8 cellular contexts compared by ENCODE assay signal in genomic region chr21:39867198-39867650, GRCh38. TPM values are rescaled to one million over a fixed set of nuclear protein-coding genes. Genes with fewer than 3 reads are reported as not detected.
A peak's percentile ranks its signal among the peaks of the same experiment; 100 is the strongest.
DNase-seq lines count a peak whose midpoint lies in the region; ATAC-seq and TF ChIP-seq lines count a peak whose summit lies in the region.

PCP4 (plus strand) TSS chr21:39867438; CDS start chr21:39867502, 64 bp downstream.

- H3K27ac ChIP-seq in Karpas-422 (ENCODE audit: low read length), result no peak within 1 kb of the TSS
- no peak within 1 kb of the TSS for H3K27ac ChIP-seq in right lobe of liver

- H3K27ac Mint-ChIP-seq in chondrocyte (ENCODE audit: unreplicated experiment), result no peak within 1 kb of the TSS
- H3K27ac Mint-ChIP-seq in stimulated activated effector memory CD8-positive, alpha-beta T cell treated with anti-CD3 and anti-CD28 coated beads, Interleukin-12 subunit alpha, Interleukin-12 subunit beta, amount 100 ng/mL, for 72 hours, result no peak within 1 kb of the TSS

- H3K9me3 ChIP-seq in Karpas-422 (ENCODE audit: low read length), result no peaks in the 10 kb centered on the region
- no peaks in the 10 kb centered on the region for H3K9me3 ChIP-seq in right lobe of liver

- TF ChIP-seq POLR2A in right lobe of liver (IDR thresholded peaks at IDR 0.05), result no peak

- H3K36me3 ChIP-seq in Karpas-422 (ENCODE audit: insufficient read depth, low read length) (no peaks in the 10 kb centered on the region), right lobe of liver (no peaks in the 10 kb centered on the region)

- TF ChIP-seq CTCF in chondrocyte (IDR thresholded peaks at IDR 0.05) (peak; percentile 83), right lobe of liver (IDR thresholded peaks at IDR 0.05) (peak; percentile 59 to 82 (median 76))

- no peak within 1 kb of the TSS for H3K4me2 ChIP-seq in Karpas-422 (ENCODE audit: low read depth, low read length, poor library complexity, severe bottlenecking)

- peaks cover 31% of the 10 kb centered on the region for H3K27me3 Mint-ChIP-seq in chondrocyte (ENCODE audit: low read depth)

- no peaks in the 10 kb centered on the region for H4K20me1 ChIP-seq in Karpas-422 (ENCODE audit: insufficient read depth, low read depth, low read length)

- no peaks in the 10 kb centered on the region for H3K9me3 Mint-ChIP-seq in chondrocyte (ENCODE audit: low read depth)
- H3K9me3 Mint-ChIP-seq in stimulated activated effector memory CD8-positive, alpha-beta T cell treated with anti-CD3 and anti-CD28 coated beads, Interleukin-12 subunit alpha, Interleukin-12 subunit beta, amount 100 ng/mL, for 72 hours, result peaks cover 3% of the 10 kb centered on the region

- H3K79me2 ChIP-seq in Karpas-422 (ENCODE audit: low read length), result no peaks in the 10 kb centered on the region

- no peak within 1 kb of the TSS for H3K4me3 Mint-ChIP-seq in chondrocyte (ENCODE audit: unreplicated experiment)
- H3K4me3 Mint-ChIP-seq in stimulated activated effector memory CD8-positive, alpha-beta T cell treated with anti-CD3 and anti-CD28 coated beads, Interleukin-12 subunit alpha, Interleukin-12 subunit beta, amount 100 ng/mL, for 72 hours, result no peak within 1 kb of the TSS

- no peak within 1 kb of the TSS for H2AFZ ChIP-seq in Karpas-422 (ENCODE audit: low read length)

- no peaks in the 10 kb centered on the region for H3K36me3 Mint-ChIP-seq in chondrocyte (ENCODE audit: low read depth)
- H3K36me3 Mint-ChIP-seq in stimulated activated effector memory CD8-positive, alpha-beta T cell treated with anti-CD3 and anti-CD28 coated beads, Interleukin-12 subunit alpha, Interleukin-12 subunit beta, amount 100 ng/mL, for 72 hours, result no peaks in the 10 kb centered on the region

- H3K4me1 Mint-ChIP-seq in chondrocyte (ENCODE audit: low read depth), result no peaks in the 10 kb centered on the region
- no peaks in the 10 kb centered on the region for H3K4me1 Mint-ChIP-seq in stimulated activated effector memory CD8-positive, alpha-beta T cell treated with anti-CD3 and anti-CD28 coated beads, Interleukin-12 subunit alpha, Interleukin-12 subunit beta, amount 100 ng/mL, for 72 hours

- intact Hi-C loops in right lobe of liver (cut with DNase I), result no loop called here

- no peaks in the 10 kb centered on the region for H3K4me1 ChIP-seq in Karpas-422 (ENCODE audit: low read length)
- no peaks in the 10 kb centered on the region for H3K4me1 ChIP-seq in right lobe of liver

- H3K9ac ChIP-seq in Karpas-422 (ENCODE audit: low read length), result no peak within 1 kb of the TSS

- ATAC-seq in right lobe of liver (peak; percentile 76 to 85 (median 77)), HG03045 (IDR thresholded peaks at IDR 0.05; ENCODE audit: unreplicated experiment) (no peak)
- peak; percentile 18 for ATAC-seq in stimulated activated effector memory CD8-positive, alpha-beta T cell treated with anti-CD3 and anti-CD28 coated beads, Interleukin-12 subunit alpha, Interleukin-12 subunit beta, amount 100 ng/mL, for 72 hours

- WGBS in right lobe of liver (ENCODE audit: insufficient coverage, low coverage, low lambda C conversion rate, missing lambda C conversion rate), result 8% methylated on average over 14 of the region's 14 CpGs

- no peaks in the 10 kb centered on the region for H3K9me2 ChIP-seq in Karpas-422 (replicated peaks; ENCODE audit: insufficient read depth, low read length)

- DNase-seq in GM03348 (ENCODE audit: low spot score) (peak; percentile 52), Karpas-422 (peak; percentile 86), RPMI7951 (ENCODE audit: low read depth) (peak; percentile 17), chondrocyte (ENCODE audit: low spot score) (no peak), right lobe of liver (peak in 2 of 3 donors; percentile 31 to 56), activated gamma-delta T cell (lab: John Stamatoyannopoulos, UW) (no peak)
- DNase-seq in stimulated activated effector memory CD8-positive, alpha-beta T cell treated with anti-CD3 and anti-CD28 coated beads, Interleukin-12 subunit alpha, Interleukin-12 subunit beta, amount 100 ng/mL, for 72 hours (ENCODE audit: low spot score in 2 of 2), result peak; percentile 5 to 50

- H3K4me3 ChIP-seq in Karpas-422 (ENCODE audit: low read length) (no peak within 1 kb of the TSS), right lobe of liver (no peak within 1 kb of the TSS)

- no peaks in the 10 kb centered on the region for H3K27me3 ChIP-seq in Karpas-422 (ENCODE audit: low read length)
- no peaks in the 10 kb centered on the region for H3K27me3 ChIP-seq in right lobe of liver

RNA-seq across cellular contexts. Expression of gene PCP4, which starts in this region (rescaled TPM):
- total RNA-seq in Karpas-422 (2014; rRNA removed; shearing (Covaris generic); ENCODE audit: low replicate concordance), result not detected in 2 replicates
- not detected in 2 replicates for total RNA-seq in RPMI7951 (2014; rRNA removed; shearing (Covaris generic))
- total RNA-seq in chondrocyte (not detected in 3 replicates), right lobe of liver (not detected)

Comparison
In these comparisons a context has a peak if more than half of its experiments do, and no peak if none do; other contexts are left out.
1. Peak in DNase-seq in Karpas-422; RNA of the gene not detected or under 1 TPM.
2. Peak in DNase-seq in RPMI7951; RNA of the gene not detected or under 1 TPM.
3. Peak in DNase-seq and ATAC-seq in right lobe of liver; RNA of the gene not detected or under 1 TPM.
4. DNase-seq: peak in GM03348 (single experiment) and stimulated activated effector memory CD8-positive, alpha-beta T cell treated with anti-CD3 and anti-CD28 coated beads, Interleukin-12 subunit alpha, Interleukin-12 subunit beta, amount 100 ng/mL, for 72 hours (2 of 2); none in chondrocyte (single experiment) and activated gamma-delta T cell (single experiment).